ENCODE assay signal across 8 cellular contexts in the genomic region with DNA sequence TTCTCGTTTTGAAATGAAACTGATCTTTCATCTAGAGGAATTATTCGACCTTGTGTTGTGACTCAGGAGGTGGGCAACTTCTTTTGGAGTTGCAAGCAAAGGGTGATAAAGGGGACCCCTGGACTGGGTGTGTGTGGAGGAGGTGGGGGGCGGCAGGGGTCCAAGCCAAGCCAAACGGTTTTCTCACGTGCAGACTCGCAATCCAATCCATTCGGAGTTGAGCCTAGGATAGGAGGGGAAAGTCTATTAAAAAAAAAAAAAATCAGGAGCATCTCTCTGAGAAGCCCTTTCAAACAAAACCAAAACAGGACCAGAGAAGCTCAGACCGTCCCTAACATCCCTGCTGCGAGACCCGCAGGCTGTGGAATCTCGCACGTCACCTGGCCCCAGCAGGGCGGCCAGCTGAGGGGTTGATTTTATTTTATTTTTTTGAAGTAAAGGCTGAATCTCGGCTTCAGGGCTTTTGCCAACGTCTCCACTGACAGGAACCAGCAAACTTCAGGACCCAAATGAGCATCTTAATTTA. TPM values are rescaled to one million over a fixed set of nuclear protein-coding genes. Genes with fewer than 3 reads are reported as not detected.
DNase-seq lines count a peak whose midpoint lies in the region; ATAC-seq and TF ChIP-seq lines count a peak whose summit lies in the region.

No MANE protein-coding gene starts in this region.

- H3K4me1 ChIP-seq in BE2C: no peaks in the 10 kb centered on the region; the same call in 1 of the 2 replicates

- no peaks in the 10 kb centered on the region for H3K9me3 Mint-ChIP-seq in chondrocyte (ENCODE audit: low read depth)
- H3K9me3 Mint-ChIP-seq in mesothelial cell of epicardium: no peaks in the 10 kb centered on the region

- no peak for TF ChIP-seq CTCF in BE2C (IDR thresholded peaks at IDR 0.05; ENCODE audit: low read depth, low read length)
- TF ChIP-seq CTCF in chondrocyte (IDR thresholded peaks at IDR 0.05): no peak
- no peak for TF ChIP-seq CTCF in mesothelial cell of epicardium (IDR thresholded peaks at IDR 0.05; ENCODE audit: unreplicated experiment)

- H3K27me3 Mint-ChIP-seq in chondrocyte (ENCODE audit: low read depth): no peaks in the 10 kb centered on the region
- no peaks in the 10 kb centered on the region for H3K27me3 Mint-ChIP-seq in mesothelial cell of epicardium (ENCODE audit: low read depth)

- H3K36me3 Mint-ChIP-seq in chondrocyte (ENCODE audit: low read depth) (no peaks in the 10 kb centered on the region), mesothelial cell of epicardium (no peaks in the 10 kb centered on the region)

- H3K27ac Mint-ChIP-seq in chondrocyte (ENCODE audit: unreplicated experiment): peak overlapping the region; percentile 87
- peak overlapping the region; percentile 97 for H3K27ac Mint-ChIP-seq in mesothelial cell of epicardium

- no peaks in the 10 kb centered on the region for H3K27me3 ChIP-seq in BE2C
- H3K27me3 ChIP-seq in MG63: no peaks in the 10 kb centered on the region

- no peaks in the 10 kb centered on the region for H3K9me3 ChIP-seq in BE2C
- no peaks in the 10 kb centered on the region for H3K9me3 ChIP-seq in MG63

- H3K4me3 ChIP-seq in BE2C (ENCODE audit: low read depth, low read length) (peak overlapping the region; percentile 64), MG63 (peak overlapping the region; percentile 49)

- DNase-seq in BE2C: no peak
- DNase-seq in MG63: peak; percentile 49
- no peak for DNase-seq in chondrocyte (ENCODE audit: low spot score)
- DNase-seq in mesothelial cell of epicardium (ENCODE audit: low spot score in 2 of 2, unreplicated experiment in 2 of 2): no peak
- DNase-seq in hepatic stellate cell (ENCODE audit: low spot score): no peak

- ATAC-seq in HG02798 (IDR thresholded peaks at IDR 0.05; ENCODE audit: poor library complexity, unreplicated experiment) (no peak), GM19351 (IDR thresholded peaks at IDR 0.05; ENCODE audit: unreplicated experiment) (no peak), GM18868 (IDR thresholded peaks at IDR 0.05; ENCODE audit: unreplicated experiment) (no peak)

- H3K36me3 ChIP-seq in BE2C (no peaks in the 10 kb centered on the region), MG63 (no peaks in the 10 kb centered on the region)

- H3K4me1 Mint-ChIP-seq in chondrocyte (ENCODE audit: low read depth) (peaks cover 35% of the 10 kb centered on the region), mesothelial cell of epicardium (peaks cover 42% of the 10 kb centered on the region)

- H3K4me3 Mint-ChIP-seq in chondrocyte (ENCODE audit: unreplicated experiment) (peak overlapping the region; percentile 81), mesothelial cell of epicardium (peak overlapping the region; percentile 77)

RNA-seq across cellular contexts. Expression of a gene that starts 3.8 kb away (rescaled TPM):
- polyA plus RNA-seq in BE2C (2012; ENCODE audit: insufficient read depth, insufficient read length, low read depth): 20.7 TPM
- total RNA-seq in MG63 (2014; rRNA removed; shearing (Covaris generic); ENCODE audit: low replicate concordance): 13.3 and 35.1 TPM in 2 replicates
- total RNA-seq in chondrocyte (55.5 to 104 TPM (median 95.4 TPM) in 3 replicates), mesothelial cell of epicardium (105 to 111 TPM (median 110 TPM) in 3 replicates)
